Comparison of ENCODE assay signal across 8 cellular contexts in genomic region chr7:82017334-82017943, GRCh38.
DNase-seq lines count a peak whose midpoint lies in the region; ATAC-seq, FAIRE-seq and TF ChIP-seq lines count a peak whose summit lies in the region.

No MANE protein-coding gene starts in this region.

- H3K27me3 ChIP-seq in RWPE2 (ENCODE audit: insufficient read depth, poor library complexity, severe bottlenecking) (peaks cover 3% of the 10 kb centered on the region), MG63 (no peaks in the 10 kb centered on the region)

- TF ChIP-seq CTCF in GM13977 (IDR thresholded peaks at IDR 0.05; ENCODE audit: extremely low read depth, insufficient read depth, missing control alignments), result peak; percentile 42
- TF ChIP-seq CTCF in RWPE2 (IDR thresholded peaks at IDR 0.05; ENCODE audit: poor library complexity, severe bottlenecking), result peak; percentile 84

- ATAC-seq in RWPE2 (ENCODE audit: low read depth) (peak; percentile 48; the same call in 1 of the 3 replicates), HG03378 (IDR thresholded peaks at IDR 0.05; ENCODE audit: unreplicated experiment) (no peak), GM19023 (IDR thresholded peaks at IDR 0.05; ENCODE audit: unreplicated experiment) (no peak), HG03139 (IDR thresholded peaks at IDR 0.05; ENCODE audit: unreplicated experiment) (no peak)

- H3K4me3 ChIP-seq in RWPE2 (ENCODE audit: severe bottlenecking) (no peak overlapping the region), MG63 (no peak overlapping the region)

- H3K9me3 ChIP-seq in RWPE2 (ENCODE audit: severe bottlenecking) (no peaks in the 10 kb centered on the region), MG63 (no peaks in the 10 kb centered on the region)

- DNase-seq in GM13977 (ENCODE audit: low spot score) (no peak), RWPE2 (ENCODE audit: low spot score) (no peak), glomerular visceral epithelial cell (ENCODE audit: extremely low spot score) (peak; percentile 28), MG63 (no peak)

- no peak overlapping the region for H3K27ac ChIP-seq in RWPE2 (ENCODE audit: poor library complexity, severe bottlenecking)

- in situ Hi-C loops in GM13977 (cut with MboI; ENCODE audit: low pct_unique_long_range_greater_than_20kb, low sequenced_read_pairs, unreplicated experiment), result no loop called here

- peak; percentile 95 for FAIRE-seq in A204.1 (lab: Jason Lieb, UNC)

- no peaks in the 10 kb centered on the region for H3K36me3 ChIP-seq in RWPE2 (ENCODE audit: low read depth)
- no peaks in the 10 kb centered on the region for H3K36me3 ChIP-seq in MG63

- H3K4me1 ChIP-seq in RWPE2 (ENCODE audit: insufficient read depth, poor library complexity, severe bottlenecking), result peaks cover 9% of the 10 kb centered on the region
